Comparison of ENCODE assay signal across 12 cellular contexts in the genomic region with DNA sequence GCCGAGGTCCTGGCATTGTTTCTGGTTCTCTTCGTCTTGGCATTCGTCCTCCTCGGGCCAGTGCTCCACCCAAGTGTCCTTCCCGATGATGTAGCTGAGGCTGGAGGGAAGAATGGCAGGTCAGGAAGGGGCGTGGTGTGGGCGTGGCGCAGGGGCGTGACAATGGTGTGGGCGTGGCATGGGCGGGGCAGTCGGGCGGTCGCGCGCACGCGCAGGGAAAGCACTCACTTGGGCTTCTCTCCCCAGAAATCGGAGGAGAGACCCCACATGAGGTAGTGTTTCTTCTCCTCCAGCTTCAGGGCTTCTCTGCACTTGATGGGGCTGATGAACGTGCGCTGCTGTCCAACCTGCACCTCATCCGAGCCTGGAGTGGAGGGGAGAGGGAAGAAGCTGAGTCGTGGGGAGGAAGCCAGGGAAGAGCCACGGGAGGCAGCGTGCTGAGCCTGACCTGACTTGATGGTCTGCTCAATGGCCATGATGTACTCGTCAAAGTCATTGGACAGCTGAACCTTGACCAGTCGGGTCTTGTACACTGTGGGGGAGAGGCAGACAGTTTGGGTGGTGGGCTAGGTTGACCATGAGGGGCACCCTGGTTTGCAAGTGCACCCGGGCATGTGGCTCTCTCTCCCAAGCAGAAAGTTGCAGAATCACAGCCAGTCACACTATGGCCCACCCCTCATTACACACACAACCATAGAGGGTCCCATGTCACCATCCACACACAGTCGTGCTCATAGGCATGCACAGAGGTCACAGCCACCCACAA. TPM values are rescaled to one million over a fixed set of nuclear protein-coding genes. Genes with fewer than 3 reads are reported as not detected.
DNase-seq lines count a peak whose midpoint lies in the region; ATAC-seq and TF ChIP-seq lines count a peak whose summit lies in the region.
"Had no signal": no experiment of that assay in that cellular context is flagged by ENCODE, and none has a peak within 500 bp of the region (broad histone marks: within the 10 kb centered on the region; RNA-seq: fewer than 3 reads in every experiment).

No MANE protein-coding gene starts in this region.

- DNase-seq in CMK (ENCODE audit: low read depth) (peak; percentile 65), T-cell (peak in 8 of 34 experiments; percentile 24 to 56 (median 38)), cardiac fibroblast (ENCODE audit: low read depth in 2 of 2) (peak; percentile 46 to 48), neural crest cell (ENCODE audit: low read depth, low spot score) (peak; percentile 64), chondrocyte (ENCODE audit: low spot score) (no peak), mesenteric fat pad (ENCODE audit: low spot score) (no peak)
- DNase-seq: cerebellar nuclear complex, SIG-M5 had no signal

- H3K4me1 Mint-ChIP-seq in T-cell (peaks cover 35 to 48% (median 44%) of the 10 kb centered on the region in 3 donors), neural crest cell (peaks cover 24% of the 10 kb centered on the region), chondrocyte (ENCODE audit: low read depth) (peaks cover 17% of the 10 kb centered on the region)

- no peaks in the 10 kb centered on the region for H3K27me3 Mint-ChIP-seq in T-cell
- H3K27me3 Mint-ChIP-seq in neural crest cell (ENCODE audit: low read depth), result peaks cover 36% of the 10 kb centered on the region
- peaks cover 33% of the 10 kb centered on the region for H3K27me3 Mint-ChIP-seq in chondrocyte (ENCODE audit: low read depth)

- ATAC-seq in T-cell (replicated peaks in 1 of 4) (peak in 1 of 4 experiments; percentile 31), HG02610 (IDR thresholded peaks at IDR 0.05; ENCODE audit: unreplicated experiment) (no peak), GM19328 (IDR thresholded peaks at IDR 0.05; ENCODE audit: unreplicated experiment) (no peak)
- ATAC-seq: naive thymus-derived CD8-positive, alpha-beta T cell had no signal

- peak overlapping the region; percentile 7 to 63 (median 56) for H3K4me3 Mint-ChIP-seq in T-cell
- peak overlapping the region; percentile 24 for H3K4me3 Mint-ChIP-seq in neural crest cell
- no peak overlapping the region for H3K4me3 Mint-ChIP-seq in chondrocyte (ENCODE audit: unreplicated experiment)

- no peaks in the 10 kb centered on the region for H3K36me3 Mint-ChIP-seq in T-cell
- H3K36me3 Mint-ChIP-seq in neural crest cell (ENCODE audit: low read depth), result no peaks in the 10 kb centered on the region
- H3K36me3 Mint-ChIP-seq in chondrocyte (ENCODE audit: low read depth), result no peaks in the 10 kb centered on the region
- H3K36me3 Mint-ChIP-seq: naive thymus-derived CD8-positive, alpha-beta T cell had no signal

- H3K27ac Mint-ChIP-seq in T-cell, result peak overlapping the region; percentile 55 to 66
- no peak overlapping the region for H3K27ac Mint-ChIP-seq in neural crest cell (ENCODE audit: unreplicated experiment)
- no peak overlapping the region for H3K27ac Mint-ChIP-seq in chondrocyte (ENCODE audit: unreplicated experiment)

- H3K9me3 Mint-ChIP-seq in T-cell (no peaks in the 10 kb centered on the region), neural crest cell (peaks cover 12% of the 10 kb centered on the region), chondrocyte (ENCODE audit: low read depth) (peaks cover 7% of the 10 kb centered on the region)
- H3K9me3 Mint-ChIP-seq: naive thymus-derived CD8-positive, alpha-beta T cell had no signal

- no peak for TF ChIP-seq CTCF in cardiac fibroblast (IDR thresholded peaks at IDR 0.05; ENCODE audit: low read depth, low read length)
- TF ChIP-seq CTCF in neural crest cell (conservative IDR thresholded peaks at IDR 0.05), result no peak
- no peak for TF ChIP-seq CTCF in chondrocyte (IDR thresholded peaks at IDR 0.05)

- no peak overlapping the region for H3K4me3 ChIP-seq in cardiac fibroblast (replicated peaks in 1 of 2; ENCODE audit: low read depth in 2 of 2, low read length in 2 of 2)

- POLR2A ChIA-PET in T-cell (lab: Charles Lee), result interaction anchor here in 1 of 2 donors (0.6 kb wide), 1 partner anchor 895 kb away, joined by 3 read pairs; no protein-coding TSS in a partner anchor

- CTCF ChIA-PET in T-cell (lab: Charles Lee), result no interaction called here

RNA-seq across cellular contexts. Expression of gene TNFSF14, which starts 8.1 kb away (rescaled TPM):
- 10 to 100 TPM in 3 of 5 donors, 1 to 10 TPM in 2; 1.9 to 22.6 (median 12.7) TPM for total RNA-seq in T-cell
- not detected in 2 replicates for total RNA-seq in neural crest cell
- total RNA-seq in chondrocyte, result not detected in 3 replicates
- total RNA-seq in mesenteric fat pad, result 4.5 TPM
- total RNA-seq: Daoy had no signal

RNA-seq across cellular contexts. Expression of gene C3, which starts 42.3 kb away (rescaled TPM):
- 10 to 100 TPM in 1 of 5 donors, 1 to 10 TPM in 3, not detected in 1; 1.1 to 10.6 (median 7.6) TPM for total RNA-seq in T-cell
- 0.37 TPM in 1 of 2 replicates, not detected in the other for total RNA-seq in neural crest cell
- 0.77 TPM in 1 of 3 replicates, not detected in the others for total RNA-seq in chondrocyte
- 1,009 TPM for total RNA-seq in mesenteric fat pad

RNA-seq across cellular contexts. Expression of gene GPR108, which starts 59.3 kb away (rescaled TPM):
- total RNA-seq in T-cell, result 10 to 100 TPM; 51.8 to 83.3 (median 58.4) TPM
- total RNA-seq in neural crest cell, result 43.2 and 52.9 TPM in 2 replicates
- total RNA-seq in chondrocyte, result 38.4 to 42.4 TPM (median 39.8 TPM) in 3 replicates
- 55.4 TPM for total RNA-seq in mesenteric fat pad

Comparison
In these comparisons a context has a peak if more than half of its experiments do, and no peak if none do; other contexts are left out.
1. DNase-seq: peak in CMK (single experiment), cardiac fibroblast (2 of 2) and neural crest cell (single experiment); none in chondrocyte (single experiment) and mesenteric fat pad (single experiment).
2. H3K27ac Mint-ChIP-seq: peak in T-cell (2 of 2); none in neural crest cell (single experiment) and chondrocyte (single experiment).
3. RNA of gene C3, which starts 42.3 kb away (total RNA-seq): 1,009 TPM in mesenteric fat pad (single experiment); 1.1 to 10.6 TPM in T-cell, 0.77 TPM in chondrocyte and 0.37 TPM in neural crest cell; every median in the first group is over 10 times any median in the second.